10 cellular contexts compared by ENCODE assay signal in the genomic region with DNA sequence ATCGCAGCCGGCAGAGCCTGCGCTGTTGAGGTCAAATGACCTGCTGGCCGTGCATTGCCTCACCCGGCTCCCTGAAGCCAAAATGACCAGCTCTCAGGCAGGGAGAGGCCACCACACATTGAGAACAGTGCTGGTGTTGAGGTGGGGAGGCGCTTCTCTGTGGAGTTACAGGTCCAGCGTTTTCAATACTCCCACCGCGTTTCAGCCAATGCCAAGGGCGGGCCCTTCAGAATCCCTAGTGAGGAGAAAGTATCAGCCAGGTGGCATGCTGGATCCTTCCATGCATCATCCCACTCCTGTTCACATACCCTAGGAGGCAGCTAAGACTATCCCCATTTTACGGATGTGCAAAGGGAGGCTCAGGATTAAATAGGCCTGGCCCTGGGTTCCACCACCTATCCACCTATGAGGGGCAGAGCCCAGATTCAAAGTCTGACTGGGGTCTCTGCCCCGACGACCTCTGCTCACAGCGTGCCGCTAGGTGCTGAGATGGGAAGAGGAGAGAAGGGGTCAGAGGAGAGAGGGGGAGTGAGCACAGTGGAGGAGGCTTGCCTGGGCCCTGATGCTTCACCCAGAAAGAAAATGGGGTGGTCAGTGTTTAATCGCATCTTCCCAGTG.
A peak's percentile ranks its signal among the peaks of the same experiment; 100 is the strongest.
DNase-seq lines count a peak whose midpoint lies in the region; ATAC-seq and TF ChIP-seq lines count a peak whose summit lies in the region.
"Had no signal": no experiment of that assay in that cellular context is flagged by ENCODE, and none has a peak within 500 bp of the region (broad histone marks: within the 10 kb centered on the region; RNA-seq: fewer than 3 reads in every experiment).

No MANE protein-coding gene starts in this region.

- H3K4me2 ChIP-seq in BLaER1 treated with 17β-estradiol and CSF1 and Interleukin-3, amounts not matched to agents 10 nM and 100 nM, result peak overlapping the region; percentile 84 to 97 (median 93)
- H3K4me2 ChIP-seq: hepatocyte had no signal

- peak overlapping the region; percentile 99 for H3K27ac Mint-ChIP-seq in natural killer cell

- H3K4me3 Mint-ChIP-seq in natural killer cell, result peak overlapping the region; percentile 90

- no peaks in the 10 kb centered on the region for H3K27me3 Mint-ChIP-seq in natural killer cell (ENCODE audit: low read depth in 2 of 2)

- H3K4me3 ChIP-seq in BLaER1 treated with 17β-estradiol and CSF1 and Interleukin-3, amounts not matched to agents 10 nM and 100 nM, result peak overlapping the region in 3 of 10 experiments; percentile 7 to 36 (median 16); a peak in 5 of 20 replicates
- H3K4me3 ChIP-seq in adrenal gland, result no peak overlapping the region
- H3K4me3 ChIP-seq: hepatocyte had no signal

- 79 to 88% (median 82%) methylated on average over 9 to 16 of the region's 16 CpGs for WGBS in adrenal gland, 4 donors

- no peaks in the 10 kb centered on the region for H3K9me3 Mint-ChIP-seq in natural killer cell

- ATAC-seq in natural killer cell (peak in 2 of 3 donors; percentile 1 to 3), GM18517 (IDR thresholded peaks at IDR 0.05; ENCODE audit: unreplicated experiment) (no peak), HG02623 (IDR thresholded peaks at IDR 0.05; ENCODE audit: unreplicated experiment) (no peak)

- H3K9me3 ChIP-seq in BLaER1 treated with 17β-estradiol and CSF1 and Interleukin-3, amounts not matched to agents 10 nM and 100 nM (replicated peaks in 1 of 11), result no peaks in the 10 kb centered on the region
- no peaks in the 10 kb centered on the region for H3K9me3 ChIP-seq in adrenal gland (replicated peaks in 1 of 3)

- no peaks in the 10 kb centered on the region for H3K36me3 ChIP-seq in BLaER1 treated with 17β-estradiol and CSF1 and Interleukin-3, amounts not matched to agents 10 nM and 100 nM
- no peaks in the 10 kb centered on the region for H3K36me3 ChIP-seq in adrenal gland (replicated peaks in 1 of 2)

- no peak for TF ChIP-seq CTCF in adrenal gland (IDR thresholded peaks at IDR 0.05)
- no peak for TF ChIP-seq CTCF in natural killer cell (IDR thresholded peaks at IDR 0.05)

- TF ChIP-seq POLR2A in adrenal gland (IDR thresholded peaks at IDR 0.05), result no peak

- peaks cover 79 to 90% of the 10 kb centered on the region in 2 donors for H3K4me1 Mint-ChIP-seq in natural killer cell

- H4K20me1 ChIP-seq in BLaER1 treated with 17β-estradiol and CSF1 and Interleukin-3, amounts not matched to agents 10 nM and 100 nM, result no peaks in the 10 kb centered on the region

- H3K4me1 ChIP-seq in BLaER1 treated with 17β-estradiol and CSF1 and Interleukin-3, amounts not matched to agents 10 nM and 100 nM, result peaks cover 91 to 99% (median 96%) of the 10 kb centered on the region in 10 experiments
- H3K4me1 ChIP-seq in adrenal gland (replicated peaks in 1 of 2), result peaks cover 0 to 37% of the 10 kb centered on the region in 2 donors

- H3K36me3 Mint-ChIP-seq in natural killer cell, result no peaks in the 10 kb centered on the region

- peak overlapping the region; percentile 93 to 99 (median 98) for H3K27ac ChIP-seq in BLaER1 treated with 17β-estradiol and CSF1 and Interleukin-3, amounts not matched to agents 10 nM and 100 nM
- H3K27ac ChIP-seq in adrenal gland, result peak overlapping the region in 4 of 5 donors; percentile 60 to 93 (median 70)

- H3K9ac ChIP-seq in BLaER1 treated with 17β-estradiol and CSF1 and Interleukin-3, amounts not matched to agents 10 nM and 100 nM, result peak overlapping the region; percentile 83 to 91 (median 88)

- no peaks in the 10 kb centered on the region for H3K27me3 ChIP-seq in BLaER1 treated with 17β-estradiol and CSF1 and Interleukin-3, amounts not matched to agents 10 nM and 100 nM
- H3K27me3 ChIP-seq in adrenal gland, result no peaks in the 10 kb centered on the region
- H3K27me3 ChIP-seq: hepatocyte had no signal

- DNase-seq in HS-5 (ENCODE audit: low read depth) (peak; percentile 0), adrenal gland (peak in 1 of 7 donors; percentile 7), natural killer cell (no peak), NCI-H446 (lab: John Stamatoyannopoulos, UW) (no peak), GOT3 (lab: John Stamatoyannopoulos, UW) (no peak)
- DNase-seq: NCI-H1417 treated with DMSO at 0.1 percent for 48 hours had no signal

- intact Hi-C loops in adrenal gland (cut with DNase I), result no loop called here
- intact Hi-C loops in natural killer cell (cut with micrococcal nuclease), result loop anchor here (5.0 to 10.0 kb wide), 4 partner anchors 89 to 242 kb away; a partner anchor contains a TSS

Comparison
In these comparisons a context has a peak if more than half of its experiments do, and no peak if none do; other contexts are left out.
1. ATAC-seq: peak in natural killer cell (2 of 3); none in GM18517 (single experiment) and HG02623 (single experiment).